Comparison of ENCODE assay signal across 21 cellular contexts in genomic region chr10:607545-608196, GRCh38.
A peak's percentile ranks its signal among the peaks of the same experiment; 100 is the strongest.
DNase-seq lines count a peak whose midpoint lies in the region; ATAC-seq, FAIRE-seq and TF ChIP-seq lines count a peak whose summit lies in the region.
"Had no signal": no experiment of that assay in that cellular context is flagged by ENCODE, and none has a peak within 500 bp of the region (broad histone marks: within the 10 kb centered on the region; RNA-seq: fewer than 3 reads in every experiment).

No MANE protein-coding gene starts in this region.

- peak overlapping the region; percentile 26; the same call in 1 of the 2 replicates for H3K4me3 ChIP-seq in AG04449 (ENCODE audit: low read depth, low read length)
- H3K4me3 ChIP-seq in MG63: peak overlapping the region; percentile 24; the same call in 1 of the 2 replicates
- H3K4me3 ChIP-seq in ectodermal cell (ENCODE audit: insufficient read depth, low read depth, low read length): no peak overlapping the region
- H3K4me3 ChIP-seq in neuronal stem cell (ENCODE audit: low read length in 2 of 2): no peak overlapping the region
- H3K4me3 ChIP-seq in tibial nerve: peak overlapping the region in 1 of 4 donors; percentile 15
- no peak overlapping the region for H3K4me3 ChIP-seq in HepG2 (replicated peaks in 1 of 3; ENCODE audit: insufficient read depth in 1 of 3, low read depth in 2 of 3, low read length in 3 of 3)
- H3K4me3 ChIP-seq: hepatocyte, SJCRH30, upper lobe of left lung had no signal

- ATAC-seq in HepG2: no peak
- ATAC-seq: activated CD4-positive, CD25-positive, alpha-beta regulatory T cell treated with anti-CD3 and anti-CD28 coated beads, Interleukin-2, amount 50 U/mL, for 24 hours; CD8-positive, alpha-beta T cell; stimulated activated memory B cell treated with anti-CD40 and anti-IgM and Interleukin-4, amounts not matched to agents 10 μg/mL and 1 μg/mL and 100 μg/mL, for 72 hours had no signal

- H2BK15ac ChIP-seq in neuronal stem cell (ENCODE audit: low read length): no peak overlapping the region

- no peak overlapping the region for H3K4me2 ChIP-seq in neuronal stem cell (ENCODE audit: insufficient read depth, low read length, poor library complexity, severe bottlenecking)
- no peak overlapping the region for H3K4me2 ChIP-seq in HepG2 (ENCODE audit: low read depth, low read length)
- H3K4me2 ChIP-seq: hepatocyte had no signal

- H3K79me2 ChIP-seq in HepG2 (ENCODE audit: insufficient read depth, low read length): no peaks in the 10 kb centered on the region

- intact Hi-C loops in HepG2 (cut with micrococcal nuclease; ENCODE audit: unreplicated experiment): no loop called here

- no peaks in the 10 kb centered on the region for H3K36me3 ChIP-seq in MG63
- no peaks in the 10 kb centered on the region for H3K36me3 ChIP-seq in ectodermal cell (ENCODE audit: control insufficient read depth, insufficient read depth, low read length)
- H3K36me3 ChIP-seq in neuronal stem cell (replicated peaks in 1 of 2; ENCODE audit: control insufficient read depth in 2 of 2, insufficient read depth in 2 of 2, low read length in 2 of 2): no peaks in the 10 kb centered on the region
- no peaks in the 10 kb centered on the region for H3K36me3 ChIP-seq in tibial nerve
- H3K36me3 ChIP-seq in HepG2 (replicated peaks in 1 of 2; ENCODE audit: control insufficient read depth in 1 of 2, insufficient read depth in 2 of 2, low read length in 2 of 2): no peaks in the 10 kb centered on the region
- H3K36me3 ChIP-seq: SJCRH30, upper lobe of left lung had no signal

- TF ChIP-seq EP300 in tibial nerve (IDR thresholded peaks at IDR 0.05) (no peak), HepG2 (IDR thresholded peaks at IDR 0.05; ENCODE audit: low read depth in 2 of 2, low read length in 2 of 2) (no peak), HepG2 (CRISPR knock-in tag; IDR thresholded peaks at IDR 0.05; ENCODE audit: borderline replicate concordance) (no peak)

- no peak overlapping the region for H2AFZ ChIP-seq in neuronal stem cell (ENCODE audit: low read length)
- no peak overlapping the region for H2AFZ ChIP-seq in HepG2 (ENCODE audit: low read length)
- H2AFZ ChIP-seq: hepatocyte had no signal

- no TSS peak for BruUV-seq in HepG2 (replicated peaks; lab: Mats Ljungman, UMichigan)

- H3K14ac ChIP-seq in neuronal stem cell (ENCODE audit: low read length): no peak overlapping the region

- H3K4me1 ChIP-seq in ectodermal cell (ENCODE audit: control insufficient read depth, insufficient read depth, low read length) (peaks cover 21% of the 10 kb centered on the region), neuronal stem cell (ENCODE audit: control insufficient read depth in 2 of 2, insufficient read depth in 1 of 2, low read depth in 1 of 2, low read length in 2 of 2) (peaks cover 24 to 28% of the 10 kb centered on the region in 2 donors), tibial nerve (peaks cover 0 to 54% (median 9%) of the 10 kb centered on the region in 4 donors), HepG2 (ENCODE audit: insufficient read depth, low read length) (no peaks in the 10 kb centered on the region)
- H3K4me1 ChIP-seq: SJCRH30 had no signal

- no peak for FAIRE-seq in HepG2 (lab: Jason Lieb, UNC)
- FAIRE-seq: keratinocyte had no signal

- no peak overlapping the region for H4K91ac ChIP-seq in neuronal stem cell (ENCODE audit: low read depth, low read length, poor library complexity)

- H3K27me3 ChIP-seq in MG63 (no peaks in the 10 kb centered on the region), ectodermal cell (ENCODE audit: control insufficient read depth, insufficient read depth, low read length, poor library complexity, severe bottlenecking) (no peaks in the 10 kb centered on the region), neuronal stem cell (ENCODE audit: control insufficient read depth in 3 of 3, insufficient read depth in 3 of 3, low read depth in 1 of 3, low read length in 3 of 3) (no peaks in the 10 kb centered on the region), tibial nerve (no peaks in the 10 kb centered on the region), HepG2 (ENCODE audit: control insufficient read depth in 1 of 2, insufficient read depth in 2 of 2, low read length in 2 of 2) (no peaks in the 10 kb centered on the region)
- H3K27me3 ChIP-seq: hepatocyte, SJCRH30, upper lobe of left lung had no signal

- no peak overlapping the region for H2BK120ac ChIP-seq in neuronal stem cell (ENCODE audit: low read depth, low read length)

- DNase-seq in AG04449 (ENCODE audit: low read depth, low spot score): no peak
- no peak for DNase-seq in MG63
- no peak for DNase-seq in neuronal stem cell (ENCODE audit: low spot score)
- no peak for DNase-seq in tibial nerve (ENCODE audit: low spot score in 2 of 2)
- DNase-seq in NCI-H510A treated with DMSO at 0.1 percent for 48 hours (lab: John Stamatoyannopoulos, UW): no peak
- no peak for DNase-seq in anterior cingulate cortex (lab: John Stamatoyannopoulos, UW)
- DNase-seq in HepG2 (ENCODE audit: low spot score): no peak
- DNase-seq: activated naive CD8-positive, alpha-beta T cell treated with anti-CD3 and anti-CD28 coated beads, Interleukin-2, amount 10 ng/mL, durations not matched to agents 7 days and 5 days; CD8-positive, alpha-beta T cell; DND-41; effector memory CD4-positive, alpha-beta T cell; NCI-H1436 treated with DMSO at 0.1 percent for 48 hours; NCI-H446 treated with DMSO at 0.1 percent for 48 hours; retina; upper lobe of left lung had no signal

- 94 to 97% methylated on average over 14 of the region's 14 CpGs for WGBS in ectodermal cell, 2 experiments
- WGBS in neuronal stem cell (ENCODE audit: extremely low coverage in 2 of 2, insufficient read length in 2 of 2, insufficient replicate concordance in 1 of 2), 2 donors: no CpG with 5 or more reads among the region's 14 CpGs
- 67 to 83% methylated on average over 14 of the region's 14 CpGs for WGBS in tibial nerve, 2 donors
- 66% methylated on average over 14 of the region's 14 CpGs for WGBS in HepG2 (ENCODE audit: low lambda C conversion rate)

- TF ChIP-seq POLR2A in tibial nerve (IDR thresholded peaks at IDR 0.05) (no peak), HepG2 (IDR thresholded peaks at IDR 0.05; ENCODE audit: insufficient read depth in 1 of 2, low read depth in 2 of 2, low read length in 2 of 2) (no peak)

- in situ Hi-C loops in HepG2 (cut with HindIII; ENCODE audit: extremely low pct_ligation_motif_present, low pct_unique_long_range_greater_than_20kb): no loop called here

- no peak overlapping the region for H3K18ac ChIP-seq in neuronal stem cell (ENCODE audit: low read length)

- H3K27ac ChIP-seq in ectodermal cell (ENCODE audit: insufficient read depth, low read depth, low read length, poor library complexity, severe bottlenecking) (peak overlapping the region; percentile 69), neuronal stem cell (replicated peaks; ENCODE audit: low read length) (peak overlapping the region; percentile 44), tibial nerve (peak overlapping the region in 2 of 4 donors; percentile 8 to 12), HepG2 (ENCODE audit: extremely low read length, insufficient read depth, low read length) (no peak overlapping the region)
- H3K27ac ChIP-seq: hepatocyte, SJCRH30, upper lobe of left lung had no signal

- H3K9me3 ChIP-seq in MG63 (no peaks in the 10 kb centered on the region), ectodermal cell (ENCODE audit: control insufficient read depth, low read length) (no peaks in the 10 kb centered on the region), neuronal stem cell (replicated peaks in 1 of 2; ENCODE audit: control insufficient read depth in 2 of 2, insufficient read depth in 1 of 2, low read depth in 1 of 2, low read length in 2 of 2) (no peaks in the 10 kb centered on the region), tibial nerve (no peaks in the 10 kb centered on the region), HepG2 (ENCODE audit: low read length) (no peaks in the 10 kb centered on the region)
- H3K9me3 ChIP-seq: SJCRH30, upper lobe of left lung had no signal

- POLR2A ChIA-PET in AG04449 (lab: Yijun Ruan, JAX): interaction anchor here (1.2 kb wide), 1 partner anchor 9 kb away, joined by 6 read pairs; no protein-coding TSS in a partner anchor
- POLR2A ChIA-PET in HepG2 (lab: Yijun Ruan, JAX): no interaction called here

- H3K79me1 ChIP-seq in neuronal stem cell (ENCODE audit: low read depth, low read length): no peaks in the 10 kb centered on the region

- H3K9ac ChIP-seq in neuronal stem cell (ENCODE audit: low read depth, low read length, poor library complexity): no peak overlapping the region
- H3K9ac ChIP-seq in HepG2 (ENCODE audit: insufficient read depth, low read depth, low read length): no peak overlapping the region

- H3K4ac ChIP-seq in neuronal stem cell (ENCODE audit: low read length): no peak overlapping the region

- no peak overlapping the region for H4K8ac ChIP-seq in neuronal stem cell (ENCODE audit: low read depth, low read length)

- H2BK5ac ChIP-seq in neuronal stem cell (ENCODE audit: low read length): no peak overlapping the region

- 0 out of 2 replicates have a peak, but pooled peaks cover 3% of the 10 kb centered on the region for H4K20me1 ChIP-seq in HepG2 (ENCODE audit: insufficient read depth, low read length)

- CTCF ChIA-PET in AG04449 (lab: Yijun Ruan, JAX) (no interaction called here), HepG2 (lab: Yijun Ruan, JAX; ENCODE audit: low intra/inter-chr PET ratio, low total read pairs) (no interaction called here)

- no peak overlapping the region for H3K23ac ChIP-seq in neuronal stem cell (ENCODE audit: low read depth, low read length, poor library complexity)

- no peak for TF ChIP-seq RAD21 in HepG2 (CRISPR knock-in tag; IDR thresholded peaks at IDR 0.05)

- H2AK5ac ChIP-seq in neuronal stem cell (ENCODE audit: low read depth, low read length): no peak overlapping the region

- H2BK12ac ChIP-seq in neuronal stem cell (ENCODE audit: low read length): no peak overlapping the region

- no peak for TF ChIP-seq CTCF in AG04449 (IDR thresholded peaks at IDR 0.05; ENCODE audit: insufficient read depth, low read length, missing control alignments)
- TF ChIP-seq CTCF in tibial nerve (IDR thresholded peaks at IDR 0.05): no peak
- no peak for TF ChIP-seq CTCF in HepG2 (CRISPR knock-in tag; IDR thresholded peaks at IDR 0.05)

TF ChIP-seq in HepG2, 621 proteins besides CTCF, POLR2A, EP300 and RAD21 (continues in another document):
- TF ChIP-seq IRF1 (CRISPR knock-in tag; IDR thresholded peaks at IDR 0.05; ENCODE audit: low read depth): no peak

Comparison
In these comparisons a context has a peak if more than half of its experiments do, and no peak if none do; other contexts are left out.
1. H3K4me3 ChIP-seq: peak in AG04449 (single experiment) and MG63 (single experiment); none in ectodermal cell (single experiment), neuronal stem cell (0 of 2) and HepG2 (0 of 3).